Comparison of ENCODE assay signal across 8 cellular contexts in genomic region chr15:75454471-75455418, GRCh38. TPM values are rescaled to one million over a fixed set of nuclear protein-coding genes. Genes with fewer than 3 reads are reported as not detected.
DNase-seq lines count a peak whose midpoint lies in the region; ATAC-seq and TF ChIP-seq lines count a peak whose summit lies in the region.

No MANE protein-coding gene starts in this region.

- H3K27me3 ChIP-seq in upper lobe of left lung, result no peaks in the 10 kb centered on the region

- H3K27me3 Mint-ChIP-seq in progenitor cell of endocrine pancreas, result no peaks in the 10 kb centered on the region

- ATAC-seq in Right ventricle myocardium superior (ENCODE audit: poor library complexity), result peak; percentile 3
- peak in 1 of 2 donors; percentile 0 for ATAC-seq in upper lobe of left lung (ENCODE audit: low FRiP score in 2 of 2)
- no peak for ATAC-seq in GM21576 (IDR thresholded peaks at IDR 0.05; ENCODE audit: unreplicated experiment)

- H3K27ac Mint-ChIP-seq in progenitor cell of endocrine pancreas, result peak overlapping the region; percentile 94

- H3K4me3 Mint-ChIP-seq in progenitor cell of endocrine pancreas (ENCODE audit: low read depth), result peak overlapping the region; percentile 91

- H3K4me1 Mint-ChIP-seq in progenitor cell of endocrine pancreas (ENCODE audit: low read depth), result peaks cover 22% of the 10 kb centered on the region

- no peaks in the 10 kb centered on the region for H3K36me3 Mint-ChIP-seq in progenitor cell of endocrine pancreas (ENCODE audit: insufficient read depth)

- DNase-seq in ACHN (peak; percentile 65), HCEC 1CT (peak; percentile 71), SIG-M5 (lab: John Stamatoyannopoulos, UW) (peak; percentile 32), Right ventricle myocardium superior (peak; percentile 84), progenitor cell of endocrine pancreas (ENCODE audit: low spot score, unreplicated experiment) (peak; percentile 57), upper lobe of left lung (peak; percentile 69 to 96)
- DNase-seq in activated naive CD4-positive, alpha-beta T cell (lab: John Stamatoyannopoulos, UW), result peak; percentile 55 to 73 (median 63)

- H3K9me3 Mint-ChIP-seq in progenitor cell of endocrine pancreas (ENCODE audit: low read depth), result no peaks in the 10 kb centered on the region

- intact Hi-C loops in Right ventricle myocardium superior (cut with DNase I), result no loop called here

- 0 to 1% methylated on average over 38 to 75 of the region's 117 CpGs for WGBS in upper lobe of left lung, 2 donors

- no peak for TF ChIP-seq EP300 in upper lobe of left lung (IDR thresholded peaks at IDR 0.05)

- no peaks in the 10 kb centered on the region for H3K9me3 ChIP-seq in upper lobe of left lung

- TF ChIP-seq CTCF in progenitor cell of endocrine pancreas (IDR thresholded peaks at IDR 0.05; ENCODE audit: unreplicated experiment) (peak; percentile 7), upper lobe of left lung (IDR thresholded peaks at IDR 0.05) (peak in 2 of 6 experiments; percentile 4 to 13)

- peaks cover 14 to 38% (median 21%) of the 10 kb centered on the region in 4 donors for H3K4me1 ChIP-seq in upper lobe of left lung

- peak overlapping the region; percentile 94 to 99 (median 98) for H3K27ac ChIP-seq in upper lobe of left lung

- TF ChIP-seq POLR2A in upper lobe of left lung (IDR thresholded peaks at IDR 0.05), result peak in 1 of 4 donors; percentile 51

- peak overlapping the region; percentile 88 to 98 (median 92) for H3K4me3 ChIP-seq in upper lobe of left lung

- in situ Hi-C loops in ACHN (cut with HindIII; ENCODE audit: low pct_ligation_motif_present, low pct_unique_long_range_greater_than_20kb, low sequenced_read_pairs), result no loop called here

- no peaks in the 10 kb centered on the region for H3K36me3 ChIP-seq in upper lobe of left lung

RNA-seq across cellular contexts. Expression of gene SIN3A, which starts 3.3 kb away (rescaled TPM):
- total RNA-seq in Right ventricle myocardium superior (25.4 TPM), progenitor cell of endocrine pancreas (91.8 and 96.4 TPM in 2 replicates), upper lobe of left lung (100 to 1,000 TPM in 1 of 6 donors, 10 to 100 TPM in 5; 28.0 to 105 (median 56.6) TPM)

Comparison
In these comparisons a context has a peak if more than half of its experiments do, and no peak if none do; other contexts are left out.
1. DNase-seq: peak in every context shown above with its lines; median percentile 84 in Right ventricle myocardium superior; 82 in upper lobe of left lung; 71 in HCEC 1CT; 65 in ACHN; 63 in activated naive CD4-positive, alpha-beta T cell; 57 in progenitor cell of endocrine pancreas; 32 in SIG-M5.